In the genomic region with DNA sequence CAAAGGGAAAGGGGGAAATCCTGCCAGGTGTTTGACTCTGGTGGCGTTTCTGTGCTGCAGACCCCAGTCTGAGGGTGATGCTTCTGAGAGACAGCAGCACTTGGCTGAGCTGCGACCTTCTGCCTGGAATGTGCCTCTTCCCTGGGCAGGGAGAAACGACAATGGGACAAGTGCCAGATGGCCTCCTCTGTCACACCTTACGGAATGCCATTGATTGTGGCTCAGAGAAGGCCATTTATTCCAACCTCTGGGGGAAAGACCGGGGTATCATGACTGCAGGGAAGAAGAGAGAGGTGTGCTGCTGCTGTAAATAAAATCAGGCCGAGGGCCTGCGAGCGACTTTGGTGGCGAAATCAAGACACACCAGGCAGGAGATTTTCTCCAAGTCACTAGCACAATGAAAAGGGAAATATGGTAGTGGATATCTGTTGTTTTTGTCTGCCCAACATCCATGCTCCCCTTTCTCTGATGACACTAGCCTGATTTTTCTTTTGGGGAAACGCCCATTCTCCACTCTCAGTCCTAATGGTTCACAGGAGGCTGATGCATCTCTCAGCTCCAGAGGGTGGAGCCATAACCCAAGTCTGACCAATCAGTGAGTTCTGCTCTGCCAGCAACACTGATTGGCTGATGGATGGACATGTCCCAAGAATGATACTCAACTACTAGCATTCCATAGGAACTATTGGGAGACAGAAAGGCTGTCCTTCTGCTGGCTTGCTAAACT, we compare ENCODE assay signal across 1 cellular context.
TF ChIP-seq lines count a peak whose summit lies in the region.

No MANE protein-coding gene starts in this region.

TF ChIP-seq in H1, 55 proteins besides CTCF, POLR2A, EP300 and RAD21 (continued from another document):
- TF ChIP-seq, protein P1, sequence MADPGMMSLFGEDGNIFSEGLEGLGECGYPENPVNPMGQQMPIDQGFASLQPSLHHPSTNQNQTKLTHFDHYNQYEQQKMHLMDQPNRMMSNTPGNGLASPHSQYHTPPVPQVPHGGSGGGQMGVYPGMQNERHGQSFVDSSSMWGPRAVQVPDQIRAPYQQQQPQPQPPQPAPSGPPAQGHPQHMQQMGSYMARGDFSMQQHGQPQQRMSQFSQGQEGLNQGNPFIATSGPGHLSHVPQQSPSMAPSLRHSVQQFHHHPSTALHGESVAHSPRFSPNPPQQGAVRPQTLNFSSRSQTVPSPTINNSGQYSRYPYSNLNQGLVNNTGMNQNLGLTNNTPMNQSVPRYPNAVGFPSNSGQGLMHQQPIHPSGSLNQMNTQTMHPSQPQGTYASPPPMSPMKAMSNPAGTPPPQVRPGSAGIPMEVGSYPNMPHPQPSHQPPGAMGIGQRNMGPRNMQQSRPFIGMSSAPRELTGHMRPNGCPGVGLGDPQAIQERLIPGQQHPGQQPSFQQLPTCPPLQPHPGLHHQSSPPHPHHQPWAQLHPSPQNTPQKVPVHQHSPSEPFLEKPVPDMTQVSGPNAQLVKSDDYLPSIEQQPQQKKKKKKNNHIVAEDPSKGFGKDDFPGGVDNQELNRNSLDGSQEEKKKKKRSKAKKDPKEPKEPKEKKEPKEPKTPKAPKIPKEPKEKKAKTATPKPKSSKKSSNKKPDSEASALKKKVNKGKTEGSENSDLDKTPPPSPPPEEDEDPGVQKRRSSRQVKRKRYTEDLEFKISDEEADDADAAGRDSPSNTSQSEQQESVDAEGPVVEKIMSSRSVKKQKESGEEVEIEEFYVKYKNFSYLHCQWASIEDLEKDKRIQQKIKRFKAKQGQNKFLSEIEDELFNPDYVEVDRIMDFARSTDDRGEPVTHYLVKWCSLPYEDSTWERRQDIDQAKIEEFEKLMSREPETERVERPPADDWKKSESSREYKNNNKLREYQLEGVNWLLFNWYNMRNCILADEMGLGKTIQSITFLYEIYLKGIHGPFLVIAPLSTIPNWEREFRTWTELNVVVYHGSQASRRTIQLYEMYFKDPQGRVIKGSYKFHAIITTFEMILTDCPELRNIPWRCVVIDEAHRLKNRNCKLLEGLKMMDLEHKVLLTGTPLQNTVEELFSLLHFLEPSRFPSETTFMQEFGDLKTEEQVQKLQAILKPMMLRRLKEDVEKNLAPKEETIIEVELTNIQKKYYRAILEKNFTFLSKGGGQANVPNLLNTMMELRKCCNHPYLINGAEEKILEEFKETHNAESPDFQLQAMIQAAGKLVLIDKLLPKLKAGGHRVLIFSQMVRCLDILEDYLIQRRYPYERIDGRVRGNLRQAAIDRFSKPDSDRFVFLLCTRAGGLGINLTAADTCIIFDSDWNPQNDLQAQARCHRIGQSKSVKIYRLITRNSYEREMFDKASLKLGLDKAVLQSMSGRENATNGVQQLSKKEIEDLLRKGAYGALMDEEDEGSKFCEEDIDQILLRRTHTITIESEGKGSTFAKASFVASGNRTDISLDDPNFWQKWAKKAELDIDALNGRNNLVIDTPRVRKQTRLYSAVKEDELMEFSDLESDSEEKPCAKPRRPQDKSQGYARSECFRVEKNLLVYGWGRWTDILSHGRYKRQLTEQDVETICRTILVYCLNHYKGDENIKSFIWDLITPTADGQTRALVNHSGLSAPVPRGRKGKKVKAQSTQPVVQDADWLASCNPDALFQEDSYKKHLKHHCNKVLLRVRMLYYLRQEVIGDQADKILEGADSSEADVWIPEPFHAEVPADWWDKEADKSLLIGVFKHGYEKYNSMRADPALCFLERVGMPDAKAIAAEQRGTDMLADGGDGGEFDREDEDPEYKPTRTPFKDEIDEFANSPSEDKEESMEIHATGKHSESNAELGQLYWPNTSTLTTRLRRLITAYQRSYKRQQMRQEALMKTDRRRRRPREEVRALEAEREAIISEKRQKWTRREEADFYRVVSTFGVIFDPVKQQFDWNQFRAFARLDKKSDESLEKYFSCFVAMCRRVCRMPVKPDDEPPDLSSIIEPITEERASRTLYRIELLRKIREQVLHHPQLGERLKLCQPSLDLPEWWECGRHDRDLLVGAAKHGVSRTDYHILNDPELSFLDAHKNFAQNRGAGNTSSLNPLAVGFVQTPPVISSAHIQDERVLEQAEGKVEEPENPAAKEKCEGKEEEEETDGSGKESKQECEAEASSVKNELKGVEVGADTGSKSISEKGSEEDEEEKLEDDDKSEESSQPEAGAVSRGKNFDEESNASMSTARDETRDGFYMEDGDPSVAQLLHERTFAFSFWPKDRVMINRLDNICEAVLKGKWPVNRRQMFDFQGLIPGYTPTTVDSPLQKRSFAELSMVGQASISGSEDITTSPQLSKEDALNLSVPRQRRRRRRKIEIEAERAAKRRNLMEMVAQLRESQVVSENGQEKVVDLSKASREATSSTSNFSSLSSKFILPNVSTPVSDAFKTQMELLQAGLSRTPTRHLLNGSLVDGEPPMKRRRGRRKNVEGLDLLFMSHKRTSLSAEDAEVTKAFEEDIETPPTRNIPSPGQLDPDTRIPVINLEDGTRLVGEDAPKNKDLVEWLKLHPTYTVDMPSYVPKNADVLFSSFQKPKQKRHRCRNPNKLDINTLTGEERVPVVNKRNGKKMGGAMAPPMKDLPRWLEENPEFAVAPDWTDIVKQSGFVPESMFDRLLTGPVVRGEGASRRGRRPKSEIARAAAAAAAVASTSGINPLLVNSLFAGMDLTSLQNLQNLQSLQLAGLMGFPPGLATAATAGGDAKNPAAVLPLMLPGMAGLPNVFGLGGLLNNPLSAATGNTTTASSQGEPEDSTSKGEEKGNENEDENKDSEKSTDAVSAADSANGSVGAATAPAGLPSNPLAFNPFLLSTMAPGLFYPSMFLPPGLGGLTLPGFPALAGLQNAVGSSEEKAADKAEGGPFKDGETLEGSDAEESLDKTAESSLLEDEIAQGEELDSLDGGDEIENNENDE (IDR thresholded peaks at IDR 0.05; ENCODE audit: insufficient replicate concordance, low read length): no peak
- TF ChIP-seq BRCA1 (IDR thresholded peaks at IDR 0.05; ENCODE audit: low read depth, low read length) (no peak), GABPA (IDR thresholded peaks at IDR 0.05; ENCODE audit: borderline replicate concordance, insufficient read depth, low read length) (no peak), TCF12 (IDR thresholded peaks at IDR 0.05; ENCODE audit: low read depth, low read length) (0 out of 2 replicates have a peak, but pooled peaks have one; percentile 50), JUND (IDR thresholded peaks at IDR 0.05; ENCODE audit: low read length) (no peak), SP2 (IDR thresholded peaks at IDR 0.05; ENCODE audit: low read length) (no peak), TAF1 (IDR thresholded peaks at IDR 0.05; ENCODE audit: low read depth, low read length) (0 out of 2 replicates have a peak, but pooled peaks have one; percentile 16), ASH2L (IDR thresholded peaks at IDR 0.05; ENCODE audit: low read length) (no peak), CREB1 (IDR thresholded peaks at IDR 0.05) (no peak), SP4 (IDR thresholded peaks at IDR 0.05; ENCODE audit: low read length) (no peak), TAF7 (optimal IDR thresholded peaks at IDR 0.05; ENCODE audit: borderline replicate concordance, low read depth, low read length) (no peak), TBP (IDR thresholded peaks at IDR 0.05; ENCODE audit: low read depth, low read length) (no peak), CTBP2 (IDR thresholded peaks at IDR 0.05; ENCODE audit: borderline replicate concordance, insufficient read depth, insufficient read length, low read length) (peak; percentile 24), HDAC6 (IDR thresholded peaks at IDR 0.05; ENCODE audit: low read depth, low read length) (no peak), YY1 (IDR thresholded peaks at IDR 0.05; ENCODE audit: low read depth, low read length) (0 out of 2 replicates have a peak, but pooled peaks have one; percentile 9), RBBP5 (IDR thresholded peaks at IDR 0.05; ENCODE audit: borderline replicate concordance, low read depth, low read length) (no peak), KDM1A (IDR thresholded peaks at IDR 0.05; ENCODE audit: borderline replicate concordance, low read length) (no peak), EZH2 (IDR thresholded peaks at IDR 0.05; ENCODE audit: low read depth, low read length, severe bottlenecking) (no peak), POU5F1 (IDR thresholded peaks at IDR 0.05; ENCODE audit: low read depth, low read length) (no peak), SAP30 (IDR thresholded peaks at IDR 0.05; ENCODE audit: insufficient read depth, insufficient replicate concordance, low read length) (no peak), CBX5 (IDR thresholded peaks at IDR 0.05; ENCODE audit: low read depth, low read length) (no peak), ZNF274 (IDR thresholded peaks at IDR 0.05; ENCODE audit: borderline replicate concordance, extremely low read depth, low read length) (no peak), SIRT6 (IDR thresholded peaks at IDR 0.05; ENCODE audit: low read length) (no peak)
